Comparison of ENCODE assay signal across 9 cellular contexts in the genomic region with DNA sequence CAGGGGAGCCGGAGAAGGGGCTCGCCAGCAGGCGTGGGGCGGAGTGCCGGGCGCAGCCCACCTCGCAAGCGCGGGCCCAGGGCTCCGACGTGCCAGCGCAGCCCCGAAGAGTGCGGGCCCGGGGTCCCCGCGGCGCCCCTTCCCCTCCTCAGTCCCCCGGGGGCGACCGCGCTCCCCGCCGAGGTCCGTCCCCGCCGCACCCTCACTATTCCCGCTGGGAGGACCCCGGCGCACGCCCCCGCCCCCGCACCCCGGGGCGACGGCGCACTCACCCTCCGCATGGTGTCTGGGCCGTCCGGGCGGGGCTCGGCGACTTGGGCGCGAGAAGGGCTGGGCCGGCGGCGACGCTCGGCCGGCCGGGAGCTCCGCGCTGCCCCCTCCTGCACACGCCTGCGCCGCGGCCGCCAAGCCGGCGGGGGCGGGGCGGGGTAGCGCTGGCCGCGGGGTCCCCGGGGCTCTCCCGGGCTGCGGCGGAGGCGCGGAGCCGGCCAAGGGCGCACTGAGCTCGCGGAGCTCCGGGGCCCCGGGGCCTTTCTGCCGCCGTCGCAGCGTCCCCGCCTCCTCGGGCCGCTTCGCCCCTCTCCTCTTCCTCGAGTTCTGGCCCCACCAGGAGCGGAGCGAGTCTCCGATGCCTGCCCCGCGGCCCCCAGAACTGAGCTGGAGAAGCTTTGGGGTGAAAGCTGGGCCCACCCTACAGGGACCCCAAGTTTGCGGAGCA.
DNase-seq lines count a peak whose midpoint lies in the region; ATAC-seq and TF ChIP-seq lines count a peak whose summit lies in the region.
"Had no signal": no experiment of that assay in that cellular context is flagged by ENCODE, and none has a peak within 500 bp of the region (broad histone marks: within the 10 kb centered on the region; RNA-seq: fewer than 3 reads in every experiment).

No MANE protein-coding gene starts in this region.

- H3K36me3 Mint-ChIP-seq in IgD-negative memory B cell (no peaks in the 10 kb centered on the region), mesothelial cell of epicardium (no peaks in the 10 kb centered on the region)
- H3K36me3 Mint-ChIP-seq in activated CD4-positive, alpha-beta T cell treated with anti-CD3 and anti-CD28 coated beads, Interleukin-2, amount 10 ng/mL, durations not matched to agents 7 days and 5 days (ENCODE audit: low read depth) = peaks cover 3% of the 10 kb centered on the region
- H3K36me3 Mint-ChIP-seq: CD4-positive, CD25-positive, alpha-beta regulatory T cell had no signal

- CTCF ChIA-PET in activated CD4-positive, alpha-beta T cell treated with anti-CD3 and anti-CD28 coated beads, Interleukin-2, amount 10 ng/mL, durations not matched to agents 7 days and 5 days (lab: Charles Lee) = no interaction called here

- POLR2A ChIA-PET in activated CD4-positive, alpha-beta T cell treated with anti-CD3 and anti-CD28 coated beads, Interleukin-2, amount 10 ng/mL, durations not matched to agents 7 days and 5 days (lab: Charles Lee) = no interaction called here

- H3K27ac Mint-ChIP-seq in IgD-negative memory B cell (no peak overlapping the region), mesothelial cell of epicardium (no peak overlapping the region)
- no peak overlapping the region for H3K27ac Mint-ChIP-seq in activated CD4-positive, alpha-beta T cell treated with anti-CD3 and anti-CD28 coated beads, Interleukin-2, amount 10 ng/mL, durations not matched to agents 7 days and 5 days

- H3K4me1 Mint-ChIP-seq in IgD-negative memory B cell (peaks cover 19 to 30% (median 28%) of the 10 kb centered on the region in 3 donors), mesothelial cell of epicardium (peaks cover 15% of the 10 kb centered on the region)
- H3K4me1 Mint-ChIP-seq in activated CD4-positive, alpha-beta T cell treated with anti-CD3 and anti-CD28 coated beads, Interleukin-2, amount 10 ng/mL, durations not matched to agents 7 days and 5 days = peaks cover 12% of the 10 kb centered on the region

- peak; percentile 32 for DNase-seq in NCI-H2227 (lab: John Stamatoyannopoulos, UW; ENCODE audit: unreplicated experiment)
- no peak for DNase-seq in NCI-H2227 treated with DMSO at 0.1 percent for 48 hours (lab: John Stamatoyannopoulos, UW)
- peak; percentile 22 for DNase-seq in dermis blood vessel endothelial cell
- peak in 1 of 2 experiments; percentile 27 for DNase-seq in mesothelial cell of epicardium (ENCODE audit: low spot score in 2 of 2, unreplicated experiment in 2 of 2)
- no peak for DNase-seq in GF-D8 (lab: John Stamatoyannopoulos, UW)
- DNase-seq in activated CD4-positive, alpha-beta T cell treated with anti-CD3 and anti-CD28 coated beads, Interleukin-2, amount 10 ng/mL, durations not matched to agents 7 days and 5 days = no peak

- H3K27me3 Mint-ChIP-seq in IgD-negative memory B cell = peaks cover 25% of the 10 kb centered on the region
- peaks cover 80% of the 10 kb centered on the region for H3K27me3 Mint-ChIP-seq in mesothelial cell of epicardium (ENCODE audit: low read depth)
- H3K27me3 Mint-ChIP-seq in activated CD4-positive, alpha-beta T cell treated with anti-CD3 and anti-CD28 coated beads, Interleukin-2, amount 10 ng/mL, durations not matched to agents 7 days and 5 days = peaks cover 53% of the 10 kb centered on the region

- H3K4me3 Mint-ChIP-seq in IgD-negative memory B cell = peak overlapping the region; percentile 77 to 95 (median 87)
- H3K4me3 Mint-ChIP-seq in mesothelial cell of epicardium = peak overlapping the region; percentile 75
- H3K4me3 Mint-ChIP-seq in activated CD4-positive, alpha-beta T cell treated with anti-CD3 and anti-CD28 coated beads, Interleukin-2, amount 10 ng/mL, durations not matched to agents 7 days and 5 days = no peak overlapping the region

- peak; percentile 68 for ATAC-seq in GM21619 (IDR thresholded peaks at IDR 0.05; ENCODE audit: unreplicated experiment)

- H3K9me3 Mint-ChIP-seq in IgD-negative memory B cell (no peaks in the 10 kb centered on the region), mesothelial cell of epicardium (no peaks in the 10 kb centered on the region)
- H3K9me3 Mint-ChIP-seq in activated CD4-positive, alpha-beta T cell treated with anti-CD3 and anti-CD28 coated beads, Interleukin-2, amount 10 ng/mL, durations not matched to agents 7 days and 5 days = no peaks in the 10 kb centered on the region
- H3K9me3 Mint-ChIP-seq: CD4-positive, CD25-positive, alpha-beta regulatory T cell had no signal

- no peak for TF ChIP-seq CTCF in mesothelial cell of epicardium (IDR thresholded peaks at IDR 0.05; ENCODE audit: unreplicated experiment)

Comparison
In these comparisons a context has a peak if more than half of its experiments do, and no peak if none do; other contexts are left out.
1. DNase-seq: peak in NCI-H2227 (single experiment) and dermis blood vessel endothelial cell (single experiment); none in NCI-H2227 treated with DMSO at 0.1 percent for 48 hours (single experiment), GF-D8 (single experiment) and activated CD4-positive, alpha-beta T cell treated with anti-CD3 and anti-CD28 coated beads, Interleukin-2, amount 10 ng/mL, durations not matched to agents 7 days and 5 days (single experiment).